3 cellular contexts compared by ENCODE assay signal in the genomic region with DNA sequence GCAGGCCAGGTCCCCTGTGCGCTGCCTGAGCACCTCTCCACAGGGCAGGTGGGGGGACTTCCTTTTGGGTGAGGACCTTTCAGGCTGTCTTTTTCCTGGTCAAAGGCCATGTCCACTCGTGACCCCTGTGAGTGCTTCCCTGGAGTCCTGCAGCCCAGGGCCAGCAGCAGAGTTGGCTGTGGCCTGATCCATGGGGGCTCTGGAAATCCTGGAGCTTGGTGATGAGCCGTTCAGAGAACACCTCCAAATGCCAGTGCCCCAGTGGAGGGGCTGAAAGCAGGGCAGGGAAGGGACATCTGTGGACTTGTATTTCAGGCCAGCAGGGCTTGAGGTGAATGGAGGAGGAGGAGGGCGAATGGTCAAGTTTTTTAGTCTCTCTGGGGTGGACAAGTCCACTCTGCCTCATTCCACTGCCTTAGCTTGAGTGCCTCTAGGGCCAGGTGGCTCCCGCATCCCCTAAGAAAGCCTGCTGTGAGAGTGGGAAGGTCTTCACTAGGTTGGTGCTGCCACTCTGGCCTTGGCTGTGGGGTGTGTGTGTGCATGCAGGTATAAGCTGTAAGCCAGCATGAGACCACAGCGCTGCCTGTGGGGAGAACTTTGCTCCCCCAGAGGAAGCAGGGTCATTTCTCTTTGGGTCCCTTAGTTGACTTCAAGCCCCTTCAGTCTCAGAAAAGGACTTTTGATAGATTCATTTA.
TF ChIP-seq lines count a peak whose summit lies in the region.

No MANE protein-coding gene starts in this region.

TF ChIP-seq in SK-N-SH, 30 proteins besides CTCF, POLR2A, EP300 and RAD21 (continued from another document and continues in another):
- TF ChIP-seq RXRA (IDR thresholded peaks at IDR 0.05; ENCODE audit: borderline replicate concordance, low read depth) (no peak), YY1 (IDR thresholded peaks at IDR 0.05; ENCODE audit: low read depth) (no peak), GATA2 (CRISPR knock-in tag; IDR thresholded peaks at IDR 0.05) (no peak), MEF2A (IDR thresholded peaks at IDR 0.05; ENCODE audit: borderline replicate concordance, low read depth) (no peak), TAF1 (IDR thresholded peaks at IDR 0.05; ENCODE audit: borderline replicate concordance, low read depth, low read length) (no peak), FOSL2 (IDR thresholded peaks at IDR 0.05; ENCODE audit: borderline replicate concordance, low read depth) (no peak), SIN3A (IDR thresholded peaks at IDR 0.05; ENCODE audit: borderline replicate concordance, low read depth, low read length) (no peak), POLR2AphosphoS5 (IDR thresholded peaks at IDR 0.05; ENCODE audit: low read depth, low read length) (no peak), RCOR1 (IDR thresholded peaks at IDR 0.05; ENCODE audit: low read length) (no peak), ELF1 (IDR thresholded peaks at IDR 0.05) (no peak)
- TF ChIP-seq, protein P1, sequence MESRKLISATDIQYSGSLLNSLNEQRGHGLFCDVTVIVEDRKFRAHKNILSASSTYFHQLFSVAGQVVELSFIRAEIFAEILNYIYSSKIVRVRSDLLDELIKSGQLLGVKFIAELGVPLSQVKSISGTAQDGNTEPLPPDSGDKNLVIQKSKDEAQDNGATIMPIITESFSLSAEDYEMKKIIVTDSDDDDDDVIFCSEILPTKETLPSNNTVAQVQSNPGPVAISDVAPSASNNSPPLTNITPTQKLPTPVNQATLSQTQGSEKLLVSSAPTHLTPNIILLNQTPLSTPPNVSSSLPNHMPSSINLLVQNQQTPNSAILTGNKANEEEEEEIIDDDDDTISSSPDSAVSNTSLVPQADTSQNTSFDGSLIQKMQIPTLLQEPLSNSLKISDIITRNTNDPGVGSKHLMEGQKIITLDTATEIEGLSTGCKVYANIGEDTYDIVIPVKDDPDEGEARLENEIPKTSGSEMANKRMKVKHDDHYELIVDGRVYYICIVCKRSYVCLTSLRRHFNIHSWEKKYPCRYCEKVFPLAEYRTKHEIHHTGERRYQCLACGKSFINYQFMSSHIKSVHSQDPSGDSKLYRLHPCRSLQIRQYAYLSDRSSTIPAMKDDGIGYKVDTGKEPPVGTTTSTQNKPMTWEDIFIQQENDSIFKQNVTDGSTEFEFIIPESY (IDR thresholded peaks at IDR 0.05; ENCODE audit: borderline replicate concordance, low read depth) = no peak
- TF ChIP-seq, protein P2, sequence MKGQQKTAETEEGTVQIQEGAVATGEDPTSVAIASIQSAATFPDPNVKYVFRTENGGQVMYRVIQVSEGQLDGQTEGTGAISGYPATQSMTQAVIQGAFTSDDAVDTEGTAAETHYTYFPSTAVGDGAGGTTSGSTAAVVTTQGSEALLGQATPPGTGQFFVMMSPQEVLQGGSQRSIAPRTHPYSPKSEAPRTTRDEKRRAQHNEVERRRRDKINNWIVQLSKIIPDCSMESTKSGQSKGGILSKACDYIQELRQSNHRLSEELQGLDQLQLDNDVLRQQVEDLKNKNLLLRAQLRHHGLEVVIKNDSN (IDR thresholded peaks at IDR 0.05; ENCODE audit: borderline replicate concordance, low read depth) = no peak
- TF ChIP-seq, protein P3, sequence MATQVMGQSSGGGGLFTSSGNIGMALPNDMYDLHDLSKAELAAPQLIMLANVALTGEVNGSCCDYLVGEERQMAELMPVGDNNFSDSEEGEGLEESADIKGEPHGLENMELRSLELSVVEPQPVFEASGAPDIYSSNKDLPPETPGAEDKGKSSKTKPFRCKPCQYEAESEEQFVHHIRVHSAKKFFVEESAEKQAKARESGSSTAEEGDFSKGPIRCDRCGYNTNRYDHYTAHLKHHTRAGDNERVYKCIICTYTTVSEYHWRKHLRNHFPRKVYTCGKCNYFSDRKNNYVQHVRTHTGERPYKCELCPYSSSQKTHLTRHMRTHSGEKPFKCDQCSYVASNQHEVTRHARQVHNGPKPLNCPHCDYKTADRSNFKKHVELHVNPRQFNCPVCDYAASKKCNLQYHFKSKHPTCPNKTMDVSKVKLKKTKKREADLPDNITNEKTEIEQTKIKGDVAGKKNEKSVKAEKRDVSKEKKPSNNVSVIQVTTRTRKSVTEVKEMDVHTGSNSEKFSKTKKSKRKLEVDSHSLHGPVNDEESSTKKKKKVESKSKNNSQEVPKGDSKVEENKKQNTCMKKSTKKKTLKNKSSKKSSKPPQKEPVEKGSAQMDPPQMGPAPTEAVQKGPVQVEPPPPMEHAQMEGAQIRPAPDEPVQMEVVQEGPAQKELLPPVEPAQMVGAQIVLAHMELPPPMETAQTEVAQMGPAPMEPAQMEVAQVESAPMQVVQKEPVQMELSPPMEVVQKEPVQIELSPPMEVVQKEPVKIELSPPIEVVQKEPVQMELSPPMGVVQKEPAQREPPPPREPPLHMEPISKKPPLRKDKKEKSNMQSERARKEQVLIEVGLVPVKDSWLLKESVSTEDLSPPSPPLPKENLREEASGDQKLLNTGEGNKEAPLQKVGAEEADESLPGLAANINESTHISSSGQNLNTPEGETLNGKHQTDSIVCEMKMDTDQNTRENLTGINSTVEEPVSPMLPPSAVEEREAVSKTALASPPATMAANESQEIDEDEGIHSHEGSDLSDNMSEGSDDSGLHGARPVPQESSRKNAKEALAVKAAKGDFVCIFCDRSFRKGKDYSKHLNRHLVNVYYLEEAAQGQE (IDR thresholded peaks at IDR 0.05; ENCODE audit: low read depth, low read length) = no peak

TF ChIP-seq in SK-N-SH treated with all-trans-retinoic acid at 6 μM for 48 hours, 23 proteins besides CTCF, POLR2A, EP300 and RAD21:
- TF ChIP-seq, protein P4, sequence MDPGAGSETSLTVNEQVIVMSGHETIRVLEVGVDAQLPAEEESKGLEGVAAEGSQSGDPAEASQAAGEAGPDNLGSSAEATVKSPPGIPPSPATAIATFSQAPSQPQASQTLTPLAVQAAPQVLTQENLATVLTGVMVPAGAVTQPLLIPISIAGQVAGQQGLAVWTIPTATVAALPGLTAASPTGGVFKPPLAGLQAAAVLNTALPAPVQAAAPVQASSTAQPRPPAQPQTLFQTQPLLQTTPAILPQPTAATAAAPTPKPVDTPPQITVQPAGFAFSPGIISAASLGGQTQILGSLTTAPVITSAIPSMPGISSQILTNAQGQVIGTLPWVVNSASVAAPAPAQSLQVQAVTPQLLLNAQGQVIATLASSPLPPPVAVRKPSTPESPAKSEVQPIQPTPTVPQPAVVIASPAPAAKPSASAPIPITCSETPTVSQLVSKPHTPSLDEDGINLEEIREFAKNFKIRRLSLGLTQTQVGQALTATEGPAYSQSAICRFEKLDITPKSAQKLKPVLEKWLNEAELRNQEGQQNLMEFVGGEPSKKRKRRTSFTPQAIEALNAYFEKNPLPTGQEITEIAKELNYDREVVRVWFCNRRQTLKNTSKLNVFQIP (CRISPR knock-in tag; IDR thresholded peaks at IDR 0.05; ENCODE audit: borderline replicate concordance, low read depth) = no peak

TF ChIP-seq in IMR-90, 13 proteins besides CTCF, POLR2A, EP300 and RAD21 (continued from another document):
- TF ChIP-seq, protein P5, sequence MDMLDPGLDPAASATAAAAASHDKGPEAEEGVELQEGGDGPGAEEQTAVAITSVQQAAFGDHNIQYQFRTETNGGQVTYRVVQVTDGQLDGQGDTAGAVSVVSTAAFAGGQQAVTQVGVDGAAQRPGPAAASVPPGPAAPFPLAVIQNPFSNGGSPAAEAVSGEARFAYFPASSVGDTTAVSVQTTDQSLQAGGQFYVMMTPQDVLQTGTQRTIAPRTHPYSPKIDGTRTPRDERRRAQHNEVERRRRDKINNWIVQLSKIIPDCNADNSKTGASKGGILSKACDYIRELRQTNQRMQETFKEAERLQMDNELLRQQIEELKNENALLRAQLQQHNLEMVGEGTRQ (IDR thresholded peaks at IDR 0.05; ENCODE audit: low read depth, low read length) = no peak
- TF ChIP-seq BHLHE40 (IDR thresholded peaks at IDR 0.05; ENCODE audit: low read depth, low read length) (no peak), RCOR1 (IDR thresholded peaks at IDR 0.05; ENCODE audit: insufficient replicate concordance, low read length) (no peak), MAFK (IDR thresholded peaks at IDR 0.05; ENCODE audit: low read depth, low read length) (no peak), NFE2L2 (IDR thresholded peaks at IDR 0.05; ENCODE audit: low read depth, low read length) (no peak), CEBPB (IDR thresholded peaks at IDR 0.05; ENCODE audit: low read depth, low read length) (no peak), RFX5 (IDR thresholded peaks at IDR 0.05; ENCODE audit: low read depth, low read length) (no peak), CHD1 (IDR thresholded peaks at IDR 0.05; ENCODE audit: low read depth, low read length) (no peak)
TF ChIP-seq in IMR-90: peak in this region for 0.
